21 cellular contexts compared by ENCODE assay signal in the genomic region with DNA sequence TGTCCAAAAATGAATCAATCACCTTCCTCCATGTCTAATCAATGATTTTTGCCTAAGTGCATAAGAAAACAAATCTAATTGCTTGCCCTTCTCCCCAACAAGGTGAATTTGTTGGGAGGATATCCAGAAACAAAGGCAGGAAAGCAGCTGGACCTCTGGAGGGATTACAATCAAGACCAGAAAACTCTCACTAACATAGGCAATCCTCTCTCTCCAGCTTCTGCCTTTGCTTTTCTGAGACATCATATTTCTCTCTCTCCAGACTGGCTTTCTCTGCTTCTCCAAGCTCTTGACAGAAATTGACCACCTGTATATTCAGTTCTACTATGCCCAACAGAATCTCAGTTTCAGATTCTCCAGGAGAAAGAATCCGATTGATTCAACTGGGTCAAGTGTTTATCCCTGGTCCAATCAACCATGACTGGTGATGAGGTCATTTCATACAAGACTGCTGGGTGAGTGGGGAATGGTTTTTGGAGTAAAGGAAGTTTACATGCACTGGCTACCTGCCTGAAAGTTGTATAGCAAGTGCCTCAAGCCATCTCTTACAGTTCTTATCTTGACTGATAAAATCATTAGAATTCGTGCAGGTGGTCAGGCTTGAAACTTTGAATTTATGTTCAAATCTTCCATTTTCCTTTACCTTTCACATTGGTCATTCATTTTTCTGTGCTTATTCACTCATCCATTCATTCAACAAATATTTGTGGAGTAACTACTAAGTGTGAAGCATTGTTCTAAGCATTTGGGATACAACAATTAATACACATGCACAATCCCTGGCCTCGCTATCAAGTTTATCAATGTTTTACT. TPM values are rescaled to one million over a fixed set of nuclear protein-coding genes. Genes with fewer than 3 reads are reported as not detected.
A peak's percentile ranks its signal among the peaks of the same experiment; 100 is the strongest.
DNase-seq lines count a peak whose midpoint lies in the region; ATAC-seq, FAIRE-seq and TF ChIP-seq lines count a peak whose summit lies in the region.
"Had no signal": no experiment of that assay in that cellular context is flagged by ENCODE, and none has a peak within 500 bp of the region (broad histone marks: within the 10 kb centered on the region; RNA-seq: fewer than 3 reads in every experiment).

No MANE protein-coding gene starts in this region.

- H4K5ac ChIP-seq in IMR-90 (ENCODE audit: low read depth, low read length), result no peak overlapping the region; the same call in 1 of the 2 replicates

- H3K4me1 Mint-ChIP-seq in natural killer cell treated with Interleukin-12 subunit alpha and Interleukin-12 subunit beta and Interleukin-15 and Interleukin-18, amount 100 ng/mL, for 72 hours (ENCODE audit: low read depth in 2 of 2), result peaks cover 5 to 6% of the 10 kb centered on the region in 2 donors
- peaks cover 0 to 1% (median 0%) of the 10 kb centered on the region in 4 donors for H3K4me1 Mint-ChIP-seq in naive thymus-derived CD8-positive, alpha-beta T cell
- H3K4me1 Mint-ChIP-seq: activated CD4-positive, alpha-beta T cell treated with anti-CD3 and anti-CD28 coated beads for 36 hours; activated naive CD8-positive, alpha-beta T cell treated with anti-CD3 and anti-CD28 coated beads, Interleukin-2, amount 10 ng/mL, durations not matched to agents 7 days and 5 days; nephron; T-helper 17 cell had no signal

- no peaks in the 10 kb centered on the region for H3K79me2 ChIP-seq in K562 (ENCODE audit: control insufficient read depth, insufficient read depth, low read length)

- CTCF ChIA-PET in IMR-90 (lab: Yijun Ruan, JAX), result no interaction called here
- CTCF ChIA-PET in K562 (lab: Yijun Ruan, JAX; ENCODE audit: low intra/inter-chr PET ratio), result no interaction called here

- no peaks in the 10 kb centered on the region for H4K20me1 ChIP-seq in IMR-90 (ENCODE audit: insufficient read depth, low read length)
- H4K20me1 ChIP-seq in K562 (replicated peaks; ENCODE audit: control insufficient read depth, insufficient read depth, low read length), result no peaks in the 10 kb centered on the region
- H4K20me1 ChIP-seq: BLaER1 treated with 17β-estradiol and CSF1 and Interleukin-3, amounts not matched to agents 10 nM and 100 nM had no signal

- H3K4me1 ChIP-seq in IMR-90 (ENCODE audit: control insufficient read depth, insufficient read depth, low read length), result peaks cover 4% of the 10 kb centered on the region
- no peaks in the 10 kb centered on the region for H3K4me1 ChIP-seq in K562 (replicated peaks in 1 of 2; ENCODE audit: control insufficient read depth in 2 of 2, insufficient read depth in 2 of 2, low read length in 2 of 2)
- H3K4me1 ChIP-seq: BLaER1 treated with 17β-estradiol and CSF1 and Interleukin-3, amounts not matched to agents 10 nM and 100 nM; lower lobe of right lung; tibial artery had no signal

- dilution Hi-C loops in IMR-90 (cut with HindIII; ENCODE audit: low sequenced_read_pairs, unreplicated experiment), result no loop called here

- peak overlapping the region; percentile 13 for H2BK5ac ChIP-seq in IMR-90 (ENCODE audit: low read depth, low read length, poor library complexity, severe bottlenecking)

- no peak overlapping the region for H3K27ac Mint-ChIP-seq in natural killer cell treated with Interleukin-12 subunit alpha and Interleukin-12 subunit beta and Interleukin-15 and Interleukin-18, amount 100 ng/mL, for 72 hours
- H3K27ac Mint-ChIP-seq in naive thymus-derived CD8-positive, alpha-beta T cell, result no peak overlapping the region
- H3K27ac Mint-ChIP-seq: activated CD4-positive, alpha-beta T cell treated with anti-CD3 and anti-CD28 coated beads for 36 hours; activated naive CD8-positive, alpha-beta T cell treated with anti-CD3 and anti-CD28 coated beads, Interleukin-2, amount 10 ng/mL, durations not matched to agents 7 days and 5 days; nephron; T-helper 17 cell had no signal

- H2BK120ac ChIP-seq in IMR-90 (ENCODE audit: low read depth, low read length), result peak overlapping the region; percentile 3; the same call in 1 of the 2 replicates

- no peaks in the 10 kb centered on the region for H3K9me3 ChIP-seq in IMR-90 (ENCODE audit: control insufficient read depth, insufficient read depth, low read length)
- no peaks in the 10 kb centered on the region for H3K9me3 ChIP-seq in K562 (replicated peaks; ENCODE audit: control insufficient read depth, insufficient read depth, low read depth, low read length)
- H3K9me3 ChIP-seq: lower lobe of right lung had no signal

- in situ Hi-C loops in IMR-90 (cut with MboI; ENCODE audit: low sequenced_read_pairs), result no loop called here
- in situ Hi-C loops in K562 (cut with MboI), result no loop called here

- H3K4me2 ChIP-seq in IMR-90 (ENCODE audit: low read depth, low read length), result no peak overlapping the region
- no peak overlapping the region for H3K4me2 ChIP-seq in K562 (ENCODE audit: insufficient read depth, low read length)
- H3K4me2 ChIP-seq: BLaER1 treated with 17β-estradiol and CSF1 and Interleukin-3, amounts not matched to agents 10 nM and 100 nM had no signal

- H2BK20ac ChIP-seq in IMR-90 (ENCODE audit: low read depth, low read length), result 0 out of 2 replicates have a peak overlapping the region, but pooled peaks have one; percentile 36

- H3K4me3 ChIP-seq in IMR-90 (ENCODE audit: insufficient read depth, low read depth, low read length), result no peak overlapping the region
- no peak overlapping the region for H3K4me3 ChIP-seq in K562
- H3K4me3 ChIP-seq: BLaER1 treated with 17β-estradiol and CSF1 and Interleukin-3, amounts not matched to agents 10 nM and 100 nM; lower lobe of right lung; tibial artery had no signal

- no peak overlapping the region for H2BK15ac ChIP-seq in IMR-90 (ENCODE audit: low read depth, low read length)

- H3K56ac ChIP-seq in IMR-90 (ENCODE audit: extremely low read depth, insufficient read depth, low read length), result no peak overlapping the region

- no peaks in the 10 kb centered on the region for H3K36me3 ChIP-seq in IMR-90 (ENCODE audit: control insufficient read depth, insufficient read depth, low read length)
- no peaks in the 10 kb centered on the region for H3K36me3 ChIP-seq in K562 (ENCODE audit: control insufficient read depth, insufficient read depth, low read length)
- H3K36me3 ChIP-seq: BLaER1 treated with 17β-estradiol and CSF1 and Interleukin-3, amounts not matched to agents 10 nM and 100 nM; lower lobe of right lung; tibial artery had no signal

- H3K23ac ChIP-seq in IMR-90 (ENCODE audit: low read depth, low read length), result no peak overlapping the region

- peak overlapping the region in 1 of 2 experiments; percentile 3; a peak in 2 of 4 replicates for H4K8ac ChIP-seq in IMR-90 (ENCODE audit: low read depth in 2 of 2, low read length in 2 of 2)

- BruUV-seq in IMR-90 (replicated peaks; lab: Mats Ljungman, UMichigan), result no TSS peak
- no TSS peak for BruUV-seq in K562 (replicated peaks; lab: Mats Ljungman, UMichigan)

- no peaks in the 10 kb centered on the region for H3K27me3 Mint-ChIP-seq in natural killer cell treated with Interleukin-12 subunit alpha and Interleukin-12 subunit beta and Interleukin-15 and Interleukin-18, amount 100 ng/mL, for 72 hours
- no peaks in the 10 kb centered on the region for H3K27me3 Mint-ChIP-seq in naive thymus-derived CD8-positive, alpha-beta T cell
- H3K27me3 Mint-ChIP-seq: activated CD4-positive, alpha-beta T cell treated with anti-CD3 and anti-CD28 coated beads for 36 hours; activated naive CD8-positive, alpha-beta T cell treated with anti-CD3 and anti-CD28 coated beads, Interleukin-2, amount 10 ng/mL, durations not matched to agents 7 days and 5 days; T-helper 17 cell had no signal

- FAIRE-seq in K562 (lab: Jason Lieb, UNC), result no peak
- FAIRE-seq: G401.6 had no signal

- H3K27me3 ChIP-seq in IMR-90 (ENCODE audit: control insufficient read depth, insufficient read depth, low read length), result no peaks in the 10 kb centered on the region
- H3K27me3 ChIP-seq in K562 (ENCODE audit: control insufficient read depth in 2 of 2, insufficient read depth in 2 of 2, low read length in 2 of 2), result no peaks in the 10 kb centered on the region
- H3K27me3 ChIP-seq: BLaER1 treated with 17β-estradiol and CSF1 and Interleukin-3, amounts not matched to agents 10 nM and 100 nM; tibial artery had no signal

- H3K9me1 ChIP-seq in IMR-90 (ENCODE audit: insufficient read depth, low read length) (0 out of 2 replicates have a peak, but pooled peaks cover 3% of the 10 kb centered on the region), K562 (ENCODE audit: control insufficient read depth, insufficient read depth, low read length) (no peaks in the 10 kb centered on the region)

- no peak overlapping the region for H4K91ac ChIP-seq in IMR-90 (ENCODE audit: insufficient read depth, low read depth, low read length)

- no peak for TF ChIP-seq EP300 in K562 (IDR thresholded peaks at IDR 0.05; ENCODE audit: low read length)

- TF ChIP-seq RAD21 in IMR-90 (IDR thresholded peaks at IDR 0.05; ENCODE audit: low read length) (no peak), K562 (CRISPR knock-in tag; conservative IDR thresholded peaks at IDR 0.05 in 1 of 2, IDR thresholded peaks at IDR 0.05 in 1 of 2) (no peak)

- H3K9ac ChIP-seq in IMR-90 (ENCODE audit: low read depth, low read length), result no peak overlapping the region
- no peak overlapping the region for H3K9ac ChIP-seq in K562 (ENCODE audit: insufficient read depth in 1 of 2, low read depth in 2 of 2, low read length in 2 of 2)
- H3K9ac ChIP-seq: BLaER1 treated with 17β-estradiol and CSF1 and Interleukin-3, amounts not matched to agents 10 nM and 100 nM had no signal

- no peak overlapping the region for H3K14ac ChIP-seq in IMR-90 (replicated peaks; ENCODE audit: low read depth, low read length)

- H2AFZ ChIP-seq in IMR-90 (replicated peaks; ENCODE audit: low read length, poor library complexity) (no peak overlapping the region), K562 (ENCODE audit: low read depth, low read length) (no peak overlapping the region)

- H2AK5ac ChIP-seq in IMR-90 (ENCODE audit: low read depth, low read length), result no peak overlapping the region

- H3K79me1 ChIP-seq in IMR-90 (ENCODE audit: low read depth in 1 of 2, low read length in 2 of 2), result no peaks in the 10 kb centered on the region

- peak; percentile 60 for DNase-seq in Daoy (ENCODE audit: low read depth)
- DNase-seq in IMR-90, result peak; percentile 71
- no peak for DNase-seq in K562 (ENCODE audit: extremely low read depth in 1 of 4, low spot score in 3 of 4)
- DNase-seq in kidney glomerular epithelial cell (lab: John Stamatoyannopoulos, UW), result peak; percentile 80
- DNase-seq in natural killer cell treated with Interleukin-12 subunit alpha and Interleukin-12 subunit beta and Interleukin-15 and Interleukin-18, amount 100 ng/mL, for 72 hours (ENCODE audit: low spot score), result no peak
- DNase-seq in naive thymus-derived CD8-positive, alpha-beta T cell, result no peak
- DNase-seq: activated CD4-positive, alpha-beta T cell treated with anti-CD3 and anti-CD28 coated beads for 36 hours; activated naive CD8-positive, alpha-beta T cell treated with anti-CD3 and anti-CD28 coated beads, Interleukin-2, amount 10 ng/mL, durations not matched to agents 7 days and 5 days; hippocampal formation; lower lobe of right lung; NCI-H446 treated with DMSO at 0.1 percent for 48 hours; stimulated activated CD4-positive, alpha-beta T cell treated with anti-CD3 and anti-CD28 coated beads, Interleukin-4, amount 100 ng/mL, for 1 hour; T-helper 17 cell; tibial artery had no signal

- POLR2A ChIA-PET in IMR-90 (lab: Charles Lee; ENCODE audit: unreplicated experiment), result no interaction called here
- POLR2A ChIA-PET in K562 (lab: Yijun Ruan, JAX), result no interaction called here
- POLR2A ChIA-PET in naive thymus-derived CD8-positive, alpha-beta T cell (lab: Charles Lee), result no interaction called here

- TF ChIP-seq POLR2A in IMR-90 (IDR thresholded peaks at IDR 0.05; ENCODE audit: low read depth, low read length) (no peak), K562 (conservative IDR thresholded peaks at IDR 0.05) (no peak)

- no peak overlapping the region for H3K4ac ChIP-seq in IMR-90 (ENCODE audit: low read depth, low read length)

- H2AK9ac ChIP-seq in IMR-90 (replicated peaks; ENCODE audit: low read depth, low read length, poor library complexity), result no peak overlapping the region

- H3K18ac ChIP-seq in IMR-90 (ENCODE audit: low read depth, low read length), result no peak overlapping the region; the same call in 1 of the 2 replicates

- H3K4me3 Mint-ChIP-seq in natural killer cell treated with Interleukin-12 subunit alpha and Interleukin-12 subunit beta and Interleukin-15 and Interleukin-18, amount 100 ng/mL, for 72 hours, result no peak overlapping the region
- H3K4me3 Mint-ChIP-seq in naive thymus-derived CD8-positive, alpha-beta T cell, result no peak overlapping the region
- H3K4me3 Mint-ChIP-seq: activated CD4-positive, alpha-beta T cell treated with anti-CD3 and anti-CD28 coated beads for 36 hours; activated naive CD8-positive, alpha-beta T cell treated with anti-CD3 and anti-CD28 coated beads, Interleukin-2, amount 10 ng/mL, durations not matched to agents 7 days and 5 days; nephron; T-helper 17 cell had no signal

- peaks cover 8% of the 10 kb centered on the region for H3K36me3 Mint-ChIP-seq in natural killer cell treated with Interleukin-12 subunit alpha and Interleukin-12 subunit beta and Interleukin-15 and Interleukin-18, amount 100 ng/mL, for 72 hours
- H3K36me3 Mint-ChIP-seq in naive thymus-derived CD8-positive, alpha-beta T cell, result peaks cover 0 to 9% (median 6%) of the 10 kb centered on the region in 3 donors

- WGBS in IMR-90 (ENCODE audit: extremely low coverage in 2 of 2, insufficient read length in 1 of 2), 2 experiments, result 60% methylated on average over 1 of the region's 3 CpGs; no CpG with 5 or more reads in 1 of the 2 experiments
- WGBS in K562 (ENCODE audit: insufficient coverage, low coverage, missing lambda C conversion rate), result 15% methylated on average over 3 of the region's 3 CpGs

- no peaks in the 10 kb centered on the region for H3K9me3 Mint-ChIP-seq in natural killer cell treated with Interleukin-12 subunit alpha and Interleukin-12 subunit beta and Interleukin-15 and Interleukin-18, amount 100 ng/mL, for 72 hours
- H3K9me3 Mint-ChIP-seq in naive thymus-derived CD8-positive, alpha-beta T cell, result peaks cover 0 to 14% (median 6%) of the 10 kb centered on the region in 9 donors

- no peak overlapping the region; the same call in 1 of the 2 replicates for H3K27ac ChIP-seq in IMR-90 (ENCODE audit: insufficient read depth, low read length)
- no peak overlapping the region for H3K27ac ChIP-seq in K562 (ENCODE audit: extremely low read depth, low read depth, low read length)
- H3K27ac ChIP-seq: BLaER1 treated with 17β-estradiol and CSF1 and Interleukin-3, amounts not matched to agents 10 nM and 100 nM; lower lobe of right lung; RWPE1; tibial artery had no signal

- intact Hi-C loops in IMR-90 (cut with micrococcal nuclease) (no loop called here), K562 (cut with micrococcal nuclease) (no loop called here)

- TF ChIP-seq CTCF in IMR-90 (conservative IDR thresholded peaks at IDR 0.05; ENCODE audit: low read depth, low read length), result no peak
- no peak for TF ChIP-seq CTCF in K562 (IDR thresholded peaks at IDR 0.05 in 2 of 3, conservative IDR thresholded peaks at IDR 0.05 in 1 of 3; ENCODE audit: insufficient read depth in 2 of 3, low read depth in 1 of 3, low read length in 3 of 3)

- ATAC-seq in IMR-90 (ENCODE audit: low read depth), result peak; percentile 36
- ATAC-seq in K562, result no peak
- no peak for ATAC-seq in GM19455 (IDR thresholded peaks at IDR 0.05; ENCODE audit: unreplicated experiment)
- no peak for ATAC-seq in HG03045 (IDR thresholded peaks at IDR 0.05; ENCODE audit: unreplicated experiment)
- no peak for ATAC-seq in natural killer cell treated with Interleukin-12 subunit alpha and Interleukin-12 subunit beta and Interleukin-15 and Interleukin-18, amount 100 ng/mL, for 72 hours
- no peak for ATAC-seq in naive thymus-derived CD8-positive, alpha-beta T cell
- ATAC-seq: activated CD4-positive, alpha-beta T cell treated with anti-CD3 and anti-CD28 coated beads for 36 hours; lower lobe of right lung; sciatic nerve; T-helper 17 cell had no signal

RNA-seq across cellular contexts. Expression of gene CFAP54, which starts 22.2 kb away (rescaled TPM):
- total RNA-seq in Daoy (2014; rRNA removed; shearing (Covaris generic)), result 0.51 and 0.80 TPM in 2 replicates
- 0.18 and 0.28 TPM in 2 replicates for total RNA-seq in IMR-90 (2012; rRNA removed)
- 0.19 and 0.41 TPM in 2 replicates for polyA plus RNA-seq in IMR-90 (2012; rRNA removed)
- polyA plus RNA-seq in IMR-90 (2012; cell fraction: cytosol; rRNA removed), result 0.38 and 0.88 TPM in 2 replicates
- 0.35 and 0.91 TPM in 2 replicates for polyA plus RNA-seq in IMR-90 (2012; cell fraction: nucleus; rRNA removed; ENCODE audit: low replicate concordance)
- not detected in 2 replicates for total RNA-seq in K562 (2011; cell fraction: chromatin; rRNA removed; ENCODE audit: low replicate concordance)
- total RNA-seq in K562 (2011; cell fraction: nucleolus; rRNA removed), result not detected in 2 replicates
- not detected in 2 replicates for total RNA-seq in K562 (2011; cell fraction: nucleoplasm; rRNA removed)
- total RNA-seq in K562 (2014; rRNA removed), result 0.23 TPM in 1 of 2 replicates, not detected in the other
- total RNA-seq in K562 (2014; rRNA removed; fragmentation: Illumina TruSeq; extraction: Trizol), result 0.15 TPM in 1 of 2 replicates, not detected in the other
- 0.07 TPM in 1 of 2 replicates, not detected in the other for total RNA-seq in K562 (2015; rRNA removed; fragmentation: Illumina TruSeq; extraction: Trizol)
- 0.09 and 0.11 TPM in 2 replicates for total RNA-seq in K562 (2021)
- not detected in 2 replicates for polyA plus RNA-seq in K562 (2011; rRNA removed)
- polyA plus RNA-seq in K562 (2011; cell fraction: cytosol; rRNA removed), result 0.06 TPM in 1 of 2 replicates, not detected in the other
- 0.09 TPM in 1 of 2 replicates, not detected in the other for polyA plus RNA-seq in K562 (2011; cell fraction: nucleus; rRNA removed)
- 0.05 and 0.12 TPM in 2 replicates for polyA plus RNA-seq in K562 (2012)
- polyA plus RNA-seq in K562 (2014; fragmentation: Illumina TruSeq; extraction: Trizol), result 0.18 TPM in 1 of 2 replicates, not detected in the other
- polyA plus RNA-seq in K562 (2014; fragmentation: Nextera tagmentation; extraction: Ambion mirVana), result under 1 TPM; 0.03 to 0.08 TPM
- polyA plus RNA-seq in K562 (2014; rRNA removed), result not detected in 2 replicates
- 0.07 TPM in 1 of 2 replicates, not detected in the other for polyA minus RNA-seq in K562 (2011; rRNA and poly(A)+ RNA removed)
- not detected in 2 replicates for polyA minus RNA-seq in K562 (2011; cell fraction: cytosol; rRNA and poly(A)+ RNA removed)
- 0.13 TPM in 1 of 2 replicates, not detected in the other for polyA minus RNA-seq in K562 (2011; cell fraction: nucleus; rRNA and poly(A)+ RNA removed)
- total RNA-seq in natural killer cell treated with Interleukin-12 subunit alpha and Interleukin-12 subunit beta and Interleukin-15 and Interleukin-18, amount 100 ng/mL, for 72 hours, result under 1 TPM; 0.14 to 0.50 TPM
- total RNA-seq in naive thymus-derived CD8-positive, alpha-beta T cell, result under 1 TPM; 0.49 to 0.82 TPM
- polyA plus RNA-seq in naive thymus-derived CD8-positive, alpha-beta T cell, result not detected

Comparison
In these comparisons a context has a peak if more than half of its experiments do, and no peak if none do; other contexts are left out.
1. DNase-seq: peak in Daoy (single experiment), IMR-90 (single experiment) and kidney glomerular epithelial cell (single experiment); none in K562 (0 of 4), natural killer cell treated with Interleukin-12 subunit alpha and Interleukin-12 subunit beta and Interleukin-15 and Interleukin-18, amount 100 ng/mL, for 72 hours (single experiment) and naive thymus-derived CD8-positive, alpha-beta T cell (0 of 10).